9 cellular contexts compared by ENCODE assay signal in the genomic region with DNA sequence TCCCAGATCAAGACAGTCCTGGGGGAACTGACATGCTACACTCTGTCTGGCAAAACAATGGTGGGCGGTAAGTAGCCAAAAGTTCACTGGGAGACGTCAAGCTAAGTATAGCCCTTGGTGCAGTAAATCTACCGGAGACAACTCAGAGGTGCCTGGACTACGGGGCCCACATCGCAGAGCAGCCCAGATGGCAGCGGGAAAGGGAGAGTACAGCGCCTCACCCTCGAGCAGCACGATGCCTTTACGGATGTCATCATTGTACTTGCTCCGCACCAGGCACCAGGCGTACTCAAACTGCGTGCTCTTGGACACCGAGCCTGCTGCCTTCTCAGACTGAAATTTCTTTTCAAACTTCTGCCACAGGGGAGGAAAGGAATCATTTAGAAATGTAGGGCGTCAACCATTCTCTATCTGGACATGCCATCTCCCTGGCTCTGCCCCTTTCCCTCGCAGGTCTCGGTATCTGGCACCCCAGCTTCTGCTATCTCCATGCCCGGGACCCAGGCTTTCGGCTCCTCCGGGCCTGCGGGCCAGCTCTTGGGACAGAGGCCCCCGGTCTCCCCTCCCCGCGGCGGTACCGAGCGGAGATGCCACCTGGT. TPM values are rescaled to one million over a fixed set of nuclear protein-coding genes. Genes with fewer than 3 reads are reported as not detected.
DNase-seq lines count a peak whose midpoint lies in the region; ATAC-seq and TF ChIP-seq lines count a peak whose summit lies in the region.
"Had no signal": no experiment of that assay in that cellular context is flagged by ENCODE, and none has a peak within 500 bp of the region (broad histone marks: within the 10 kb centered on the region; RNA-seq: fewer than 3 reads in every experiment).

No MANE protein-coding gene starts in this region.

- H3K9ac ChIP-seq in iPS-18a (ENCODE audit: low read length) = peak overlapping the region; percentile 72
- H3K9ac ChIP-seq in skeletal muscle satellite cell (ENCODE audit: low read depth, low read length) = peak overlapping the region; percentile 94

- ATAC-seq in CD4-positive, CD25-positive, alpha-beta regulatory T cell (ENCODE audit: low read depth in 2 of 2) = no peak
- ATAC-seq in activated naive CD8-positive, alpha-beta T cell treated with anti-CD3 and anti-CD28 coated beads, Interleukin-2, amount 10 ng/mL, durations not matched to agents 7 days and 5 days (ENCODE audit: low read depth) = no peak

- no peaks in the 10 kb centered on the region for H3K9me3 ChIP-seq in CD4-positive, CD25-positive, alpha-beta regulatory T cell (ENCODE audit: control insufficient read depth in 2 of 2, low read length in 2 of 2)
- H3K9me3 ChIP-seq in iPS-18a (ENCODE audit: control insufficient read depth, low read depth, low read length) (no peaks in the 10 kb centered on the region), skeletal muscle satellite cell (replicated peaks; ENCODE audit: low read length) (no peaks in the 10 kb centered on the region)

- peaks cover 21% of the 10 kb centered on the region for H3K4me1 ChIP-seq in CD4-positive, CD25-positive, alpha-beta regulatory T cell (ENCODE audit: control insufficient read depth, insufficient read depth, low read length, poor library complexity, severe bottlenecking)
- H3K4me1 ChIP-seq in iPS-18a (ENCODE audit: control insufficient read depth, low read depth, low read length) (peaks cover 9% of the 10 kb centered on the region), skeletal muscle satellite cell (ENCODE audit: control insufficient read depth, insufficient read depth, low read length) (peaks cover 18% of the 10 kb centered on the region)

- peak overlapping the region; percentile 98 for H3K4me2 ChIP-seq in skeletal muscle satellite cell (ENCODE audit: low read length)

- H3K9me3 Mint-ChIP-seq in CD4-positive, CD25-positive, alpha-beta regulatory T cell = no peaks in the 10 kb centered on the region
- no peaks in the 10 kb centered on the region for H3K9me3 Mint-ChIP-seq in activated naive CD8-positive, alpha-beta T cell treated with anti-CD3 and anti-CD28 coated beads, Interleukin-2, amount 10 ng/mL, durations not matched to agents 7 days and 5 days

- H3K4me1 Mint-ChIP-seq in CD4-positive, CD25-positive, alpha-beta regulatory T cell = peaks cover 4 to 44% (median 17%) of the 10 kb centered on the region in 4 donors
- peaks cover 21% of the 10 kb centered on the region for H3K4me1 Mint-ChIP-seq in activated naive CD8-positive, alpha-beta T cell treated with anti-CD3 and anti-CD28 coated beads, Interleukin-2, amount 10 ng/mL, durations not matched to agents 7 days and 5 days

- H3K27me3 Mint-ChIP-seq in CD4-positive, CD25-positive, alpha-beta regulatory T cell = no peaks in the 10 kb centered on the region
- H3K27me3 Mint-ChIP-seq in activated naive CD8-positive, alpha-beta T cell treated with anti-CD3 and anti-CD28 coated beads, Interleukin-2, amount 10 ng/mL, durations not matched to agents 7 days and 5 days = no peaks in the 10 kb centered on the region

- peak overlapping the region; percentile 91 for H3K27ac ChIP-seq in CD4-positive, CD25-positive, alpha-beta regulatory T cell (ENCODE audit: insufficient read depth, low read length, poor library complexity, severe bottlenecking)
- H3K27ac ChIP-seq in HL-60 (replicated peaks) (peak overlapping the region; percentile 88), iPS-18a (ENCODE audit: low read length) (no peak overlapping the region)

- no peak for TF ChIP-seq CTCF in HL-60 (IDR thresholded peaks at IDR 0.05; ENCODE audit: insufficient read depth, low read length)

- H3K27me3 ChIP-seq in CD4-positive, CD25-positive, alpha-beta regulatory T cell (ENCODE audit: control insufficient read depth, insufficient read depth, low read length) = no peaks in the 10 kb centered on the region
- H3K27me3 ChIP-seq in HL-60 (ENCODE audit: insufficient read depth, poor library complexity, severe bottlenecking) (no peaks in the 10 kb centered on the region), iPS-18a (ENCODE audit: control insufficient read depth, insufficient read depth, low read length) (no peaks in the 10 kb centered on the region), skeletal muscle satellite cell (ENCODE audit: control insufficient read depth, insufficient read depth, low read length) (no peaks in the 10 kb centered on the region)

- POLR2A ChIA-PET in activated naive CD8-positive, alpha-beta T cell treated with anti-CD3 and anti-CD28 coated beads, Interleukin-2, amount 10 ng/mL, durations not matched to agents 7 days and 5 days (lab: Charles Lee) = interaction anchor here (0.5 to 2.7 kb wide), 11 partner anchors 8 to 815 kb away, joined by 3 to 36 read pairs (median 4); a partner anchor contains a TSS

- DNase-seq in CD4-positive, CD25-positive, alpha-beta regulatory T cell = no peak
- DNase-seq in HL-60 (ENCODE audit: low read depth in 1 of 2, low spot score in 1 of 2) (no peak), NCI-H510A (lab: John Stamatoyannopoulos, UW) (no peak), NK-92 (lab: John Stamatoyannopoulos, UW; ENCODE audit: unreplicated experiment) (no peak), NCI-H1436 (lab: John Stamatoyannopoulos, UW) (no peak)
- DNase-seq in activated naive CD8-positive, alpha-beta T cell treated with anti-CD3 and anti-CD28 coated beads, Interleukin-2, amount 10 ng/mL, durations not matched to agents 7 days and 5 days = peak; percentile 84

- peak overlapping the region; percentile 94 for H3K4me3 ChIP-seq in CD4-positive, CD25-positive, alpha-beta regulatory T cell (ENCODE audit: low read depth, low read length)
- H3K4me3 ChIP-seq in HL-60 (replicated peaks; ENCODE audit: insufficient read depth, low read length) = peak overlapping the region; percentile 79
- H3K4me3 ChIP-seq in iPS-18a (ENCODE audit: low read length) = peak overlapping the region; percentile 98
- H3K4me3 ChIP-seq in skeletal muscle satellite cell (ENCODE audit: low read length) = peak overlapping the region; percentile 96

- peaks cover 19% of the 10 kb centered on the region for H3K36me3 ChIP-seq in CD4-positive, CD25-positive, alpha-beta regulatory T cell (ENCODE audit: control insufficient read depth, insufficient read depth, low read length)
- H3K36me3 ChIP-seq in iPS-18a (ENCODE audit: control insufficient read depth, low read depth, low read length) (no peaks in the 10 kb centered on the region), skeletal muscle satellite cell (ENCODE audit: insufficient read depth, low read length) (peaks cover 12% of the 10 kb centered on the region)

- peak overlapping the region; percentile 92 to 99 (median 96) for H3K4me3 Mint-ChIP-seq in CD4-positive, CD25-positive, alpha-beta regulatory T cell
- H3K4me3 Mint-ChIP-seq in activated naive CD8-positive, alpha-beta T cell treated with anti-CD3 and anti-CD28 coated beads, Interleukin-2, amount 10 ng/mL, durations not matched to agents 7 days and 5 days = peak overlapping the region; percentile 98

- H3K36me3 Mint-ChIP-seq in CD4-positive, CD25-positive, alpha-beta regulatory T cell = peaks cover 10% of the 10 kb centered on the region
- H3K36me3 Mint-ChIP-seq in activated naive CD8-positive, alpha-beta T cell treated with anti-CD3 and anti-CD28 coated beads, Interleukin-2, amount 10 ng/mL, durations not matched to agents 7 days and 5 days = peaks cover 6% of the 10 kb centered on the region

- peak overlapping the region; percentile 98 for H3K27ac Mint-ChIP-seq in CD4-positive, CD25-positive, alpha-beta regulatory T cell
- peak overlapping the region; percentile 99 for H3K27ac Mint-ChIP-seq in activated naive CD8-positive, alpha-beta T cell treated with anti-CD3 and anti-CD28 coated beads, Interleukin-2, amount 10 ng/mL, durations not matched to agents 7 days and 5 days

RNA-seq across cellular contexts. Expression of a gene that starts 1.0 kb away (rescaled TPM):
- total RNA-seq in CD4-positive, CD25-positive, alpha-beta regulatory T cell = 105 TPM
- polyA plus RNA-seq in CD4-positive, CD25-positive, alpha-beta regulatory T cell = 100 to 1,000 TPM; 205 to 260 (median 227) TPM
- 100 to 1,000 TPM in 1 of 2 experiments, 10 to 100 TPM in 1; 91.7 to 106 TPM for total RNA-seq in activated naive CD8-positive, alpha-beta T cell treated with anti-CD3 and anti-CD28 coated beads, Interleukin-2, amount 10 ng/mL, durations not matched to agents 7 days and 5 days
- total RNA-seq in skeletal muscle satellite cell (2012; rRNA removed) = 185 TPM in 2 replicates

RNA-seq across cellular contexts. Expression of a gene that starts 6.3 kb away (rescaled TPM):
- 22.7 TPM for total RNA-seq in CD4-positive, CD25-positive, alpha-beta regulatory T cell
- polyA plus RNA-seq in CD4-positive, CD25-positive, alpha-beta regulatory T cell = 1 to 10 TPM in 1 of 4 donors, under 1 TPM in 3; 0.64 to 1.4 (median 0.82) TPM
- total RNA-seq in activated naive CD8-positive, alpha-beta T cell treated with anti-CD3 and anti-CD28 coated beads, Interleukin-2, amount 10 ng/mL, durations not matched to agents 7 days and 5 days = 10 to 100 TPM; 26.6 to 30.1 TPM
- total RNA-seq in skeletal muscle satellite cell (2012; rRNA removed) = 1.7 and 4.3 TPM in 2 replicates

RNA-seq across cellular contexts. Expression of a gene that starts 25.9 kb away (rescaled TPM):
- 41.8 TPM for total RNA-seq in CD4-positive, CD25-positive, alpha-beta regulatory T cell
- 10 to 100 TPM; 67.6 to 99.6 (median 85.0) TPM for polyA plus RNA-seq in CD4-positive, CD25-positive, alpha-beta regulatory T cell
- 10 to 100 TPM; 54.2 to 55.8 TPM for total RNA-seq in activated naive CD8-positive, alpha-beta T cell treated with anti-CD3 and anti-CD28 coated beads, Interleukin-2, amount 10 ng/mL, durations not matched to agents 7 days and 5 days
- total RNA-seq in skeletal muscle satellite cell (2012; rRNA removed) = 83.4 and 121 TPM in 2 replicates

RNA-seq across cellular contexts. Expression of a gene that starts 26.5 kb away (rescaled TPM):
- total RNA-seq in CD4-positive, CD25-positive, alpha-beta regulatory T cell = 35.4 TPM
- 10 to 100 TPM; 13.8 to 19.7 (median 14.8) TPM for polyA plus RNA-seq in CD4-positive, CD25-positive, alpha-beta regulatory T cell
- 10 to 100 TPM; 48.9 to 51.0 TPM for total RNA-seq in activated naive CD8-positive, alpha-beta T cell treated with anti-CD3 and anti-CD28 coated beads, Interleukin-2, amount 10 ng/mL, durations not matched to agents 7 days and 5 days
- 64.9 and 73.6 TPM in 2 replicates for total RNA-seq in skeletal muscle satellite cell (2012; rRNA removed)

RNA-seq across cellular contexts. Expression of a gene that starts 43.0 kb away (rescaled TPM):
- not detected for total RNA-seq in CD4-positive, CD25-positive, alpha-beta regulatory T cell
- polyA plus RNA-seq in CD4-positive, CD25-positive, alpha-beta regulatory T cell = not detected
- total RNA-seq in activated naive CD8-positive, alpha-beta T cell treated with anti-CD3 and anti-CD28 coated beads, Interleukin-2, amount 10 ng/mL, durations not matched to agents 7 days and 5 days = not detected
- not detected in 2 replicates for total RNA-seq in skeletal muscle satellite cell (2012; rRNA removed)
- total RNA-seq: NCI-H460 had no signal
